In genomic region chr6:131061771-131062160, GRCh38 we compare ENCODE assay signal across 8 cellular contexts. TPM values are rescaled to one million over a fixed set of nuclear protein-coding genes. Genes with fewer than 3 reads are reported as not detected.
A peak's percentile ranks its signal among the peaks of the same experiment; 100 is the strongest.
DNase-seq lines count a peak whose midpoint lies in the region; ATAC-seq lines count a peak whose summit lies in the region.

No MANE protein-coding gene starts in this region.

- H3K36me3 ChIP-seq in subcutaneous abdominal adipose tissue (ENCODE audit: control insufficient read depth in 5 of 5, insufficient read depth in 5 of 5, low read length in 5 of 5) = no peaks in the 10 kb centered on the region

- peak overlapping the region; percentile 11 for H3K27ac Mint-ChIP-seq in activated T-helper 1 cell treated with anti-CD3 and anti-CD28 coated beads, Interleukin-12 subunit alpha, Interleukin-12 subunit beta, Interleukin-2, Interleukin-4 antibody, amounts not matched to agents 30 ng/mL and 10 ng/mL and 1 ng/mL, durations not matched to agents 14 hours and 24 hours and 36 hours

- peak overlapping the region; percentile 54 for H3K27ac ChIP-seq in subcutaneous abdominal adipose tissue (ENCODE audit: low read depth, low read length)

- H3K27me3 Mint-ChIP-seq in activated T-helper 1 cell treated with anti-CD3 and anti-CD28 coated beads, Interleukin-12 subunit alpha, Interleukin-12 subunit beta, Interleukin-2, Interleukin-4 antibody, amounts not matched to agents 30 ng/mL and 10 ng/mL and 1 ng/mL, durations not matched to agents 14 hours and 24 hours and 36 hours (ENCODE audit: insufficient read depth) = peaks cover 15% of the 10 kb centered on the region

- no peaks in the 10 kb centered on the region for H3K9me3 ChIP-seq in subcutaneous abdominal adipose tissue (ENCODE audit: control insufficient read depth in 5 of 5, low read length in 5 of 5)

- peak overlapping the region; percentile 19 to 92 (median 74) for H3K9ac ChIP-seq in subcutaneous abdominal adipose tissue (ENCODE audit: low read length in 5 of 5)

- ATAC-seq in GM18861 (IDR thresholded peaks at IDR 0.05; ENCODE audit: unreplicated experiment) = no peak

- peaks cover 3 to 32% (median 25%) of the 10 kb centered on the region in 5 donors for H3K4me1 ChIP-seq in subcutaneous abdominal adipose tissue (ENCODE audit: control insufficient read depth in 5 of 5, insufficient read depth in 5 of 5, low read length in 5 of 5)

- no peaks in the 10 kb centered on the region for H3K27me3 ChIP-seq in subcutaneous abdominal adipose tissue (ENCODE audit: control insufficient read depth in 5 of 5, insufficient read depth in 4 of 5, low read length in 5 of 5)

- DNase-seq in SKM-1 treated with dmso at 0.1 percent for 144 hours (lab: John Stamatoyannopoulos, UW; ENCODE audit: unreplicated experiment) (peak; percentile 6), SKM-1 (lab: John Stamatoyannopoulos, UW; ENCODE audit: unreplicated experiment) (no peak), inferior parietal cortex (ENCODE audit: extremely low spot score) (peak; percentile 42), middle frontal gyrus (ENCODE audit: extremely low spot score, low spot score) (no peak)
- no peak for DNase-seq in activated T-helper 1 cell treated with anti-CD3 and anti-CD28 coated beads, Interleukin-12 subunit alpha, Interleukin-12 subunit beta, Interleukin-2, Interleukin-4 antibody, amounts not matched to agents 30 ng/mL and 10 ng/mL and 1 ng/mL, durations not matched to agents 14 hours and 24 hours and 36 hours (ENCODE audit: low spot score)
- no peak for DNase-seq in activated CD8-positive, alpha-beta memory T cell treated with anti-CD3 and anti-CD28 coated beads, Interleukin-2, amount 50 U/mL, for 4 hours

- H3K9me3 Mint-ChIP-seq in activated T-helper 1 cell treated with anti-CD3 and anti-CD28 coated beads, Interleukin-12 subunit alpha, Interleukin-12 subunit beta, Interleukin-2, Interleukin-4 antibody, amounts not matched to agents 30 ng/mL and 10 ng/mL and 1 ng/mL, durations not matched to agents 14 hours and 24 hours and 36 hours = peaks cover 3% of the 10 kb centered on the region

- H3K4me3 Mint-ChIP-seq in activated T-helper 1 cell treated with anti-CD3 and anti-CD28 coated beads, Interleukin-12 subunit alpha, Interleukin-12 subunit beta, Interleukin-2, Interleukin-4 antibody, amounts not matched to agents 30 ng/mL and 10 ng/mL and 1 ng/mL, durations not matched to agents 14 hours and 24 hours and 36 hours = peak overlapping the region; percentile 79

- H3K4me1 Mint-ChIP-seq in activated T-helper 1 cell treated with anti-CD3 and anti-CD28 coated beads, Interleukin-12 subunit alpha, Interleukin-12 subunit beta, Interleukin-2, Interleukin-4 antibody, amounts not matched to agents 30 ng/mL and 10 ng/mL and 1 ng/mL, durations not matched to agents 14 hours and 24 hours and 36 hours (ENCODE audit: low read depth) = peaks cover 21% of the 10 kb centered on the region

- peaks cover 3% of the 10 kb centered on the region for H3K36me3 Mint-ChIP-seq in activated T-helper 1 cell treated with anti-CD3 and anti-CD28 coated beads, Interleukin-12 subunit alpha, Interleukin-12 subunit beta, Interleukin-2, Interleukin-4 antibody, amounts not matched to agents 30 ng/mL and 10 ng/mL and 1 ng/mL, durations not matched to agents 14 hours and 24 hours and 36 hours (ENCODE audit: low read depth)

- peak overlapping the region; percentile 68 to 84 (median 73) for H3K4me3 ChIP-seq in subcutaneous abdominal adipose tissue (ENCODE audit: low read depth in 1 of 5, low read length in 5 of 5)

- intact Hi-C loops in activated T-helper 1 cell treated with anti-CD3 and anti-CD28 coated beads, Interleukin-12 subunit alpha, Interleukin-12 subunit beta, Interleukin-2, Interleukin-4 antibody, amounts not matched to agents 30 ng/mL and 10 ng/mL and 1 ng/mL, durations not matched to agents 14 hours and 24 hours and 36 hours (cut with micrococcal nuclease) = loop anchor here (1.0 to 10.0 kb wide), 8 partner anchors 73 to 1037 kb away; partner anchors contain the start of genes AKAP7 and MED23

RNA-seq across cellular contexts. Expression of gene EPB41L2, which starts 1.3 kb away (rescaled TPM):
- 17.7 and 18.7 TPM in 2 replicates for total RNA-seq in activated T-helper 1 cell treated with anti-CD3 and anti-CD28 coated beads, Interleukin-12 subunit alpha, Interleukin-12 subunit beta, Interleukin-2, Interleukin-4 antibody, amounts not matched to agents 30 ng/mL and 10 ng/mL and 1 ng/mL, durations not matched to agents 14 hours and 24 hours and 36 hours

Comparison
In these comparisons a context has a peak if more than half of its experiments do, and no peak if none do; other contexts are left out.
1. DNase-seq: peak in SKM-1 treated with dmso at 0.1 percent for 144 hours (single experiment) and inferior parietal cortex (single experiment); none in SKM-1 (single experiment), activated T-helper 1 cell treated with anti-CD3 and anti-CD28 coated beads, Interleukin-12 subunit alpha, Interleukin-12 subunit beta, Interleukin-2, Interleukin-4 antibody, amounts not matched to agents 30 ng/mL and 10 ng/mL and 1 ng/mL, durations not matched to agents 14 hours and 24 hours and 36 hours (single experiment), middle frontal gyrus (single experiment) and activated CD8-positive, alpha-beta memory T cell treated with anti-CD3 and anti-CD28 coated beads, Interleukin-2, amount 50 U/mL, for 4 hours (single experiment).